ENCODE assay signal across 8 cellular contexts in genomic region chr6:1388927-1389790, GRCh38. TPM values are rescaled to one million over a fixed set of nuclear protein-coding genes. Genes with fewer than 3 reads are reported as not detected.
DNase-seq lines count a peak whose midpoint lies in the region; ATAC-seq and TF ChIP-seq lines count a peak whose summit lies in the region.

FOXF2 (plus strand) TSS chr6:1389576; CDS start chr6:1389948, 372 bp downstream.

- no peaks in the 10 kb centered on the region for H3K36me3 ChIP-seq in WERI-Rb-1
- H3K36me3 ChIP-seq in sigmoid colon = no peaks in the 10 kb centered on the region

- no peaks in the 10 kb centered on the region for H3K9me3 ChIP-seq in WERI-Rb-1 (ENCODE audit: severe bottlenecking)
- no peaks in the 10 kb centered on the region for H3K9me3 ChIP-seq in sigmoid colon

- peaks cover 0 to 32% (median 23%) of the 10 kb centered on the region in 4 donors for H3K4me1 ChIP-seq in sigmoid colon

- TF ChIP-seq CTCF in GM20000 (IDR thresholded peaks at IDR 0.05; ENCODE audit: extremely low read depth, missing control alignments) = no peak
- no peak for TF ChIP-seq CTCF in WERI-Rb-1 (IDR thresholded peaks at IDR 0.05; ENCODE audit: low read depth, low read length)
- TF ChIP-seq CTCF in glutamatergic neuron (IDR thresholded peaks at IDR 0.05; ENCODE audit: partially characterized antibody, unreplicated experiment) = no peak
- no peak for TF ChIP-seq CTCF in sigmoid colon (IDR thresholded peaks at IDR 0.05)

- intact Hi-C loops in sigmoid colon (cut with DNase I) = loop anchor here (5.0 to 10.0 kb wide), 4 partner anchors 677 to 1054 kb away; partner anchors contain the start of gene EXOC2

- H3K4me3 ChIP-seq in WERI-Rb-1 (ENCODE audit: low read depth, low read length) (peak within 1 kb of the TSS; percentile 8; the same call in 1 of the 2 replicates), sigmoid colon (peak within 1 kb of the TSS; percentile 57 to 68 (median 64))

- H3K27ac ChIP-seq in WERI-Rb-1 = no peak within 1 kb of the TSS
- peak within 1 kb of the TSS; percentile 84 to 96 (median 89) for H3K27ac ChIP-seq in sigmoid colon

- peak within 1 kb of the TSS; percentile 87 for H3K4me3 Mint-ChIP-seq in glutamatergic neuron (ENCODE audit: unreplicated experiment)

- peaks cover 27% of the 10 kb centered on the region for H3K27me3 Mint-ChIP-seq in glutamatergic neuron (ENCODE audit: unreplicated experiment)

- WGBS in sigmoid colon, 2 donors = 3% methylated on average over 79 to 84 of the region's 84 CpGs

- peak; percentile 47 for DNase-seq in GM20000 (ENCODE audit: low spot score)
- DNase-seq in WERI-Rb-1 = no peak
- peak; percentile 68 for DNase-seq in glutamatergic neuron
- peak; percentile 85 for DNase-seq in sigmoid colon
- no peak for DNase-seq in HT-29 (ENCODE audit: low spot score)
- no peak for DNase-seq in NCI-H1092 treated with DMSO at 0.1 percent for 48 hours (lab: John Stamatoyannopoulos, UW)

- peaks cover 92% of the 10 kb centered on the region for H3K27me3 ChIP-seq in WERI-Rb-1 (ENCODE audit: insufficient read depth, low read depth, severe bottlenecking)
- H3K27me3 ChIP-seq in sigmoid colon = peaks cover 16 to 87% (median 40%) of the 10 kb centered on the region in 3 donors

- H3K27ac Mint-ChIP-seq in glutamatergic neuron (ENCODE audit: unreplicated experiment) = no peak within 1 kb of the TSS

- H3K4me1 Mint-ChIP-seq in glutamatergic neuron (ENCODE audit: low read depth, unreplicated experiment) = peaks cover 28% of the 10 kb centered on the region

- no peak for TF ChIP-seq EP300 in sigmoid colon (IDR thresholded peaks at IDR 0.05)

- peaks cover 7% of the 10 kb centered on the region for H3K9me3 Mint-ChIP-seq in glutamatergic neuron (ENCODE audit: unreplicated experiment)

- no peak for ATAC-seq in GM21367 (IDR thresholded peaks at IDR 0.05; ENCODE audit: unreplicated experiment)
- ATAC-seq in GM18873 (IDR thresholded peaks at IDR 0.05; ENCODE audit: low FRiP score, unreplicated experiment) = no peak

- no peaks in the 10 kb centered on the region for H3K36me3 Mint-ChIP-seq in glutamatergic neuron (ENCODE audit: unreplicated experiment)

- no peak for TF ChIP-seq POLR2A in sigmoid colon (IDR thresholded peaks at IDR 0.05)

RNA-seq across cellular contexts. Expression of gene FOXF2, which starts in this region (rescaled TPM):
- total RNA-seq in glutamatergic neuron (ENCODE audit: unreplicated experiment) (0.71 TPM), sigmoid colon (10 to 100 TPM; 18.2 to 37.8 (median 27.3) TPM)
- 1 to 10 TPM; 3.5 to 6.7 (median 4.8) TPM for polyA plus RNA-seq in sigmoid colon
- not detected in 2 replicates for total RNA-seq in HT-29 (2014; rRNA removed; shearing (Covaris generic))

Comparison
In these comparisons a context has a peak if more than half of its experiments do, and no peak if none do; other contexts are left out.
1. RNA of gene FOXF2 (total RNA-seq): 18.2 to 37.8 TPM in sigmoid colon; 0.71 TPM in glutamatergic neuron (single experiment) and not detected in HT-29; every median in the first group is over 10 times any median in the second.
2. Peak in DNase-seq in glutamatergic neuron; RNA of the gene not detected or under 1 TPM.
3. DNase-seq: peak in GM20000 (single experiment) and sigmoid colon (single experiment); none in WERI-Rb-1 (single experiment), HT-29 (single experiment) and NCI-H1092 treated with DMSO at 0.1 percent for 48 hours (single experiment).